ENCODE assay signal across 34 cellular contexts in the genomic region with DNA sequence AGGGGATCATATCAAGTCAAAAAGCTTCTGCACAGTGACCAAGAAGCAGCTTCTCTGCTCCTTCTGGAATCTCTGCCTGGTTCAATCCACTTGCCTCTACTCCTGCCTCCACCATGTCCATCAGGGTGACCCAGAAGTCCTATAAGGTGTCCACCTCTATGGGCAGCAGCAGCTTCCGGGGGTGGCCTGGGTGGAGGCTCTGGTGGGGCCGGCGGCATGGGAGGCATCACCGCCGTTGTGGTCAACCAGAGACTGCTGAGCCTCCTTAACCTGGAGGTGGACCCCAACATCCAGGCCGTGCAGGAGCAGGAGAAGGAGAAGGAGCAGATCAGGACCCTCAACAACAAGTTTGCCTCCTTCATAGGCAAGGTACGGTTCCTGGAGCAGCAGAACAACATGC.
"Had no signal": no experiment of that assay in that cellular context is flagged by ENCODE, and none has a peak within 500 bp of the region (broad histone marks: within the 10 kb centered on the region; RNA-seq: fewer than 3 reads in every experiment).

No MANE protein-coding gene starts in this region.

- H3K27ac ChIP-seq: KMS-11 had no signal

- H3K4me2 ChIP-seq: KMS-11 had no signal

- DNase-seq: Karpas-422, Kasumi-1, MG63, MM.1S, MV-4-11, NCI-H1048, NCI-H1092, NCI-H1092 treated with DMSO at 0.1 percent for 48 hours, NCI-H1105, NCI-H1105 treated with DMSO at 0.1 percent for 48 hours, NCI-H1417, NCI-H1417 treated with DMSO at 0.1 percent for 48 hours, NCI-H1436, NCI-H1436 treated with DMSO at 0.1 percent for 48 hours, NCI-H146, NCI-H1694, NCI-H1694 treated with DMSO at 0.1 percent for 48 hours, NCI-H187, NCI-H187 treated with DMSO at 0.1 percent for 48 hours, NCI-H1930, NCI-H2029, NCI-H2029 treated with DMSO at 0.1 percent for 48 hours, NCI-H2081, NCI-H2081 treated with DMSO at 0.1 percent for 48 hours, NCI-H2107, NCI-H2171, NCI-H2171 treated with DMSO at 0.1 percent for 48 hours, NCI-H2227 treated with DMSO at 0.1 percent for 48 hours, NCI-H226, NCI-H345, NCI-H446, NCI-H446 treated with DMSO at 0.1 percent for 48 hours, NCI-H510A had no signal

- H3K27me3 ChIP-seq: MG63 had no signal

- H3K9ac ChIP-seq: KMS-11 had no signal

- H3K36me3 ChIP-seq: MG63 had no signal

- H3K4me3 ChIP-seq: MG63 had no signal
